16 cellular contexts compared by ENCODE assay signal in the genomic region with DNA sequence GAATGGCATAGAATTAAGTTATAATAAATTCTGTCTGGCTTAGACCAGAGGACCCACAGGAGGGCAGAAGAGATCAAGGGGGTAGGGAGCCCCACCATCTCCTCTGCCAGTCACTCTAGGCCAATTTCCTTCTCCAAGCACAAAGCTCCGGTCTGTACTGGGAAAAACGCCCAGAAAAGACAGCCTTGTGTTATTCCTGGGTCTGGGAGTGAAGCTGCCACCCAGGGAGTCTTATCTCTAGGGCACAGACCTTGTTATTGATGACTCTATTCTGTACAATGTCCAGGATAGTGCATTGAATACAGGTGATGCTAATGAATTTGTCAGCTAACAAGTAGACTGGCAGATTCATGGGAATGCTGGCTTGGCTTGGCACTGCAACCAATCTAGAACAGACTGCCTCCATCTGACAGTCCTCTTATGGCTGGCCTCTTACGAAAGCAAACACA.
DNase-seq lines count a peak whose midpoint lies in the region; ATAC-seq and TF ChIP-seq lines count a peak whose summit lies in the region.
"Had no signal": no experiment of that assay in that cellular context is flagged by ENCODE, and none has a peak within 500 bp of the region (broad histone marks: within the 10 kb centered on the region; RNA-seq: fewer than 3 reads in every experiment).

No MANE protein-coding gene starts in this region.

- H3K9me3 ChIP-seq in left ventricle myocardium inferior (replicated peaks): no peaks in the 10 kb centered on the region
- no peaks in the 10 kb centered on the region for H3K9me3 ChIP-seq in heart right ventricle
- no peaks in the 10 kb centered on the region for H3K9me3 ChIP-seq in mesenchymal stem cell (ENCODE audit: control insufficient read depth, low read length)
- H3K9me3 ChIP-seq: vagina had no signal

- no peak overlapping the region for H3K14ac ChIP-seq in mesenchymal stem cell (ENCODE audit: low read length in 2 of 2)

- H3K36me3 ChIP-seq in left ventricle myocardium inferior: no peaks in the 10 kb centered on the region
- H3K36me3 ChIP-seq in heart right ventricle: peaks cover 0 to 3% (median 0%) of the 10 kb centered on the region in 9 donors
- no peaks in the 10 kb centered on the region for H3K36me3 ChIP-seq in mesenchymal stem cell (ENCODE audit: control insufficient read depth in 1 of 2, insufficient read depth in 2 of 2, low read depth in 1 of 2, low read length in 2 of 2)
- H3K36me3 ChIP-seq: vagina had no signal

- no peak overlapping the region for H2BK15ac ChIP-seq in mesenchymal stem cell (ENCODE audit: low read depth, poor library complexity, severe bottlenecking)

- DNase-seq in Right ventricle myocardium superior (no peak), left ventricle myocardium inferior (no peak), anterior cingulate cortex (lab: John Stamatoyannopoulos, UW) (peak in 37 of 58 donors; percentile 9 to 85 (median 37)), heart right ventricle (peak in 1 of 2 donors; percentile 13), AG08396 (ENCODE audit: low spot score) (no peak), mesenchymal stem cell (no peak), GM19240 (ENCODE audit: insufficient read length, low spot score) (no peak)
- DNase-seq: ACHN, H9, NCI-H526 treated with DMSO at 0.1 percent for 48 hours, SW 1271 had no signal

- no peak overlapping the region for H3K4me2 ChIP-seq in mesenchymal stem cell (ENCODE audit: low read length, poor library complexity, severe bottlenecking)

- no peak overlapping the region for H3K4ac ChIP-seq in mesenchymal stem cell (ENCODE audit: low read depth in 1 of 2, low read length in 2 of 2)

- H3K79me1 ChIP-seq in mesenchymal stem cell (replicated peaks; ENCODE audit: low read length, poor library complexity, severe bottlenecking): peaks cover 41% of the 10 kb centered on the region

- H3K27ac ChIP-seq in left ventricle myocardium inferior (replicated peaks): no peak overlapping the region
- H3K27ac ChIP-seq in heart right ventricle: no peak overlapping the region
- peak overlapping the region; percentile 60 for H3K27ac ChIP-seq in temporal lobe (ENCODE audit: low read depth, low read length)
- H3K27ac ChIP-seq in mesenchymal stem cell (ENCODE audit: low read length, poor library complexity, severe bottlenecking): no peak overlapping the region
- H3K27ac ChIP-seq: epithelial cell of prostate, parathyroid adenoma, vagina had no signal

- intact Hi-C loops in Right ventricle myocardium superior (cut with DNase I) (no loop called here), left ventricle myocardium inferior (cut with micrococcal nuclease) (no loop called here), heart right ventricle (cut with DNase I) (no loop called here)

- TF ChIP-seq CTCF in left ventricle myocardium inferior (IDR thresholded peaks at IDR 0.05; ENCODE audit: borderline replicate concordance) (no peak), heart right ventricle (IDR thresholded peaks at IDR 0.05) (peak in 3 of 9 donors; percentile 7 to 29 (median 20))

- H2AK5ac ChIP-seq in mesenchymal stem cell (ENCODE audit: low read length, severe bottlenecking): no peak overlapping the region

- no peak overlapping the region for H4K91ac ChIP-seq in mesenchymal stem cell (ENCODE audit: low read length)

- H3K23ac ChIP-seq in mesenchymal stem cell (ENCODE audit: low read length in 2 of 2): no peak overlapping the region

- no peak overlapping the region for H2BK12ac ChIP-seq in mesenchymal stem cell (ENCODE audit: low read length in 2 of 2)

- no peak overlapping the region for H2BK5ac ChIP-seq in mesenchymal stem cell (ENCODE audit: low read depth, low read length, poor library complexity, severe bottlenecking)

- H3K27me3 ChIP-seq in left ventricle myocardium inferior (ENCODE audit: low read depth) (no peaks in the 10 kb centered on the region), heart right ventricle (no peaks in the 10 kb centered on the region), mesenchymal stem cell (ENCODE audit: control insufficient read depth in 1 of 2, insufficient read depth in 1 of 2, low read length in 2 of 2) (no peaks in the 10 kb centered on the region)
- H3K27me3 ChIP-seq: vagina had no signal

- no peak overlapping the region for H3K9ac ChIP-seq in mesenchymal stem cell (ENCODE audit: low read length)
- H3K9ac ChIP-seq: parathyroid adenoma had no signal

- H3K18ac ChIP-seq in mesenchymal stem cell (ENCODE audit: low read depth in 1 of 2, low read length in 2 of 2): no peak overlapping the region

- H2BK120ac ChIP-seq in mesenchymal stem cell (ENCODE audit: low read depth, low read length): no peak overlapping the region

- H3K4me1 ChIP-seq in left ventricle myocardium inferior: peaks cover 38% of the 10 kb centered on the region
- peaks cover 3 to 39% (median 10%) of the 10 kb centered on the region in 9 donors for H3K4me1 ChIP-seq in heart right ventricle
- no peaks in the 10 kb centered on the region for H3K4me1 ChIP-seq in mesenchymal stem cell (ENCODE audit: control insufficient read depth, insufficient read depth, low read depth, low read length)

- H2AFZ ChIP-seq in mesenchymal stem cell (ENCODE audit: low read depth, low read length): no peak overlapping the region
- H2AFZ ChIP-seq: parathyroid adenoma had no signal

- H4K8ac ChIP-seq in mesenchymal stem cell (ENCODE audit: low read length): no peak overlapping the region

- WGBS in heart right ventricle, 2 donors: 15 to 37% methylated on average over 3 of the region's 3 CpGs
- WGBS in mesenchymal stem cell: 76% methylated on average over 3 of the region's 3 CpGs

- H3K4me3 ChIP-seq in left ventricle myocardium inferior (no peak overlapping the region), heart right ventricle (no peak overlapping the region), mesenchymal stem cell (ENCODE audit: insufficient read depth in 1 of 2, low read depth in 1 of 2, low read length in 2 of 2) (no peak overlapping the region)
- H3K4me3 ChIP-seq: vagina had no signal

- ATAC-seq in Right ventricle myocardium superior (ENCODE audit: poor library complexity) (peak; percentile 75), heart right ventricle (peak in 7 of 8 donors; percentile 52 to 88 (median 65))
- ATAC-seq: activated T-helper 17 cell treated with anti-CD3 and anti-CD28 coated beads, Interleukin-2, amount 50 U/mL, for 72 hours had no signal

Comparison
In these comparisons a context has a peak if more than half of its experiments do, and no peak if none do; other contexts are left out.
1. DNase-seq: peak in anterior cingulate cortex (37 of 58); none in Right ventricle myocardium superior (single experiment), left ventricle myocardium inferior (single experiment), AG08396 (single experiment), mesenchymal stem cell (single experiment) and GM19240 (single experiment).